8 cellular contexts compared by ENCODE assay signal in the genomic region with DNA sequence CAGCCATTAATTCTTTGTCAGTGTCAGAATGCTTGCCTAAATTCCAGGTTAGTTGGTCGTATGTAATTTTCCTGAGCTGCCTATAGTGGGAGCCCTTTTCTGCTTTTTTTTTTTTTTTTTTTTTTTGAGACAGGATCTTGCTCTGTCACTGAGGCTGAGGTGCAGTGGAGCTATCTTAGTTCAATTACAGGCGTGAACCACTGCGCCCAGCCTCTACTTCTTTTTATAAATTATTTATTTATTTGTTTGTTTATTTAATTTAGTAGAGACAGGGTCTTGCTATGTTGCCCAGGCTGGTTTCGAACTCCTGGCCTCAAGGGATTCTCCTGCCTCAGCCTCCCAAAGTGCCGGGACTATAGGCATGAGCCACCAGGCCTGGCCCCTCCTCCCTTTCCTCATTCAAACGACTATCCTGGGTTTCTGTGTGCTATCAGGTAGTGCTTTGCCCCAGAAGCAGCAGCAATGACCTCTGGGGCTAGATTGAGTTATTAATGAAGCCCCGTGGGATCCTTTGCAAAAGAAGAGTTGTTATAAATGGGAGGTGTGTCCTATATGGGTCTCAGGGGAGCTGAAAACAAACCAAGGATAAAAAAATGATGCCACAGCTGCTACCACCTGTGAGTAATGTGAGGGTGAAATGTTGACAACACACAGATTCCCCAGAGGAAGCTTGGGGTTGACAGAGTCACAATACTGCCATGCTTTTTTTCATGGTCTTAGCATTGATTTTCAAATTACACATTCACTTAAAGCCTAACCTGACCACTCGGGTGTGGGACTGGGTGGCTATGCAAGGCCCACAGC. TPM values are rescaled to one million over a fixed set of nuclear protein-coding genes. Genes with fewer than 3 reads are reported as not detected.
DNase-seq lines count a peak whose midpoint lies in the region; ATAC-seq and TF ChIP-seq lines count a peak whose summit lies in the region.

No MANE protein-coding gene starts in this region.

- intact Hi-C loops in left ventricle myocardium inferior (cut with micrococcal nuclease) (no loop called here), Right ventricle myocardium superior (cut with DNase I) (no loop called here), upper lobe of right lung (cut with DNase I) (no loop called here)

- no peaks in the 10 kb centered on the region for H3K4me1 Mint-ChIP-seq in chondrocyte (ENCODE audit: low read depth)

- H3K9me3 ChIP-seq in left ventricle myocardium inferior (replicated peaks), result peaks cover 13% of the 10 kb centered on the region
- H3K9me3 ChIP-seq in upper lobe of right lung, result no peaks in the 10 kb centered on the region

- DNase-seq in left ventricle myocardium inferior (no peak), Right ventricle myocardium superior (no peak), NCI-H1436 (lab: John Stamatoyannopoulos, UW) (peak; percentile 48), chondrocyte (ENCODE audit: low spot score) (no peak), upper lobe of right lung (no peak), NCI-H446 treated with DMSO at 0.1 percent for 48 hours (lab: John Stamatoyannopoulos, UW) (no peak), glomerular visceral epithelial cell (ENCODE audit: extremely low spot score) (no peak)

- TF ChIP-seq CTCF in left ventricle myocardium inferior (IDR thresholded peaks at IDR 0.05; ENCODE audit: borderline replicate concordance) (peak; percentile 35), chondrocyte (IDR thresholded peaks at IDR 0.05) (peak; percentile 79), upper lobe of right lung (IDR thresholded peaks at IDR 0.05) (peak; percentile 38)

- H3K4me3 ChIP-seq in left ventricle myocardium inferior (no peak overlapping the region), upper lobe of right lung (no peak overlapping the region)

- no peaks in the 10 kb centered on the region for H3K4me1 ChIP-seq in left ventricle myocardium inferior
- no peaks in the 10 kb centered on the region for H3K4me1 ChIP-seq in upper lobe of right lung

- H3K27me3 ChIP-seq in left ventricle myocardium inferior (ENCODE audit: low read depth) (no peaks in the 10 kb centered on the region), upper lobe of right lung (no peaks in the 10 kb centered on the region)

- H3K4me3 Mint-ChIP-seq in chondrocyte (ENCODE audit: unreplicated experiment), result no peak overlapping the region

- H3K27me3 Mint-ChIP-seq in chondrocyte (ENCODE audit: low read depth), result peaks cover 4% of the 10 kb centered on the region

- no peak overlapping the region for H3K27ac Mint-ChIP-seq in chondrocyte (ENCODE audit: unreplicated experiment)

- H3K9me3 Mint-ChIP-seq in chondrocyte (ENCODE audit: low read depth), result peaks cover 12% of the 10 kb centered on the region

- peaks cover 4% of the 10 kb centered on the region for H3K36me3 Mint-ChIP-seq in chondrocyte (ENCODE audit: low read depth)

- H3K27ac ChIP-seq in left ventricle myocardium inferior (replicated peaks), result no peak overlapping the region
- no peak overlapping the region for H3K27ac ChIP-seq in upper lobe of right lung

- ATAC-seq in Right ventricle myocardium superior (ENCODE audit: poor library complexity) (no peak), upper lobe of right lung (no peak), GM18868 (IDR thresholded peaks at IDR 0.05; ENCODE audit: unreplicated experiment) (no peak)

- no peaks in the 10 kb centered on the region for H3K36me3 ChIP-seq in left ventricle myocardium inferior
- no peaks in the 10 kb centered on the region for H3K36me3 ChIP-seq in upper lobe of right lung

RNA-seq across cellular contexts. Expression of a gene that starts 34.6 kb away (rescaled TPM):
- total RNA-seq in left ventricle myocardium inferior, result 78.0 TPM
- total RNA-seq in Right ventricle myocardium superior, result 73.3 TPM
- 41.0 to 53.5 TPM (median 42.2 TPM) in 3 replicates for total RNA-seq in chondrocyte
- 361 TPM for total RNA-seq in upper lobe of right lung
